ENCODE assay signal across 8 cellular contexts in the genomic region with DNA sequence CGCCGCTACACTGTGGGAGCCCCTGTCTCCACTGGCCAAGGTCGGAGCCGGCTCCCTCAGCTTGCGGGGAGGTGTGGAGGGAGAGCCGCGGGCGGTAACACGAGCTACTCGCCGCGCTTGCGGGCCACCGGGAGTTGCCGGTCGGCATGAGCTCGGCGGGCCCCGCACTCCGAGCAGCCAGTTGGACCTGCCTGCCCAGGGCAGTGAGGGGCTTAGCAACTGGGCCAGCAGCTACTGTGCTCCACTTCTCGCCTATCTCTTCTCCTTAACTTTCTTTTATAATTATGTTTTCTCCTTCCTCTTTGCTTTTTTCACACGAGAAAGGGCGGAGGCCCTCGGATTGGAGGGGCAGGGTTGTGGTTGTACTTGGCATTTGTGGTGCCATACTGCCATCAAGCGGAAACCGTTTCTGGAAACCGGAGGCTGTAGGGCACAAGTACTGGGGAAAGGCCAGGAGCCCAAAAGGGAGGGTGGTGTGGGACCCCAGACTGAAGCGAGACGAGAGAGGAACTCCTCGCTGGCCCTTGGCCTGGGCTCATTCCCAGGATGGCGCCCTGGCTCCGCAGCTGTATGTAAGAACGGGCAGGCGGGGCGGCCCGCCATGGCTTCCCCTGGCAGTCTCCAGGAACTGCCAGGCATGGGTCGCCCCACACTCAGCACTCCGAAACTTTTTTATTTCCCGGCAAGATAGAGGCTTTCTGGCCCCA. TPM values are rescaled to one million over a fixed set of nuclear protein-coding genes. Genes with fewer than 3 reads are reported as not detected.
DNase-seq lines count a peak whose midpoint lies in the region; ATAC-seq and TF ChIP-seq lines count a peak whose summit lies in the region.
"Not testable (repeated sequence)": the region's sequence is repeated elsewhere in the genome, so short reads cannot be mapped to it uniquely, and the experiment has no call there.

No MANE protein-coding gene starts in this region.

- 54% methylated on average over 5 of the region's 39 CpGs for WGBS in mammary epithelial cell (ENCODE audit: low coverage, missing lambda C conversion rate)

- not testable (repeated sequence) for H3K36me3 ChIP-seq in CD4-positive, alpha-beta memory T cell (ENCODE audit: insufficient read depth, low read length); mammary epithelial cell (ENCODE audit: insufficient read depth, low read length); right atrium auricular region
- peaks cover 0 to 12% (median 0%) of the 10 kb centered on the region in 3 experiments for H3K36me3 ChIP-seq in naive thymus-derived CD4-positive, alpha-beta T cell (ENCODE audit: control insufficient read depth in 2 of 3, insufficient read depth in 3 of 3, low read length in 3 of 3)

- CTCF ChIA-PET in CD4-positive, alpha-beta memory T cell (lab: Charles Lee; ENCODE audit: partially characterized antibody); mammary epithelial cell (lab: Charles Lee; ENCODE audit: low non-redundant PET): not testable (repeated sequence)
- CTCF ChIA-PET in naive thymus-derived CD4-positive, alpha-beta T cell (lab: Charles Lee), result interaction anchor here (0.6 kb wide), 1 partner anchor 199 kb away, joined by 4 read pairs; no protein-coding TSS in a partner anchor

- peak overlapping the region in 5 of 7 donors; percentile 27 to 91 (median 84) for H3K27ac Mint-ChIP-seq in CD4-positive, alpha-beta memory T cell
- H3K27ac Mint-ChIP-seq in naive thymus-derived CD4-positive, alpha-beta T cell, result peak overlapping the region in 4 of 9 donors; percentile 74 to 94 (median 94)

- peak overlapping the region; percentile 58 for H2AFZ ChIP-seq in mammary epithelial cell (ENCODE audit: low read depth, low read length)

- POLR2A ChIA-PET in CD4-positive, alpha-beta memory T cell (lab: Charles Lee; ENCODE audit: partially characterized antibody); naive thymus-derived CD4-positive, alpha-beta T cell (lab: Charles Lee): not testable (repeated sequence)

- peak in 4 of 5 donors; percentile 68 to 75 (median 72) for DNase-seq in CD4-positive, alpha-beta memory T cell
- DNase-seq in T follicular helper cell (ENCODE audit: low read depth) (peak; percentile 25), mammary epithelial cell (peak; percentile 32), right atrium auricular region (ENCODE audit: low spot score) (peak; percentile 54)
- peak in 5 of 9 donors; percentile 66 to 81 (median 71) for DNase-seq in naive thymus-derived CD4-positive, alpha-beta T cell
- DNase-seq in stimulated activated CD8-positive, alpha-beta memory T cell treated with anti-CD3 and anti-CD28 coated beads, Interleukin-12 subunit alpha, Interleukin-12 subunit beta, amount 100 ng/mL, for 4 hours (ENCODE audit: low read depth), result peak; percentile 18

- not testable (repeated sequence) for H3K79me2 ChIP-seq in mammary epithelial cell (ENCODE audit: insufficient read depth, low read length)

- dilution Hi-C loops in mammary epithelial cell (cut with HindIII; ENCODE audit: low sequenced_read_pairs), result not testable (repeated sequence)

- not testable (repeated sequence) for H4K20me1 ChIP-seq in mammary epithelial cell (ENCODE audit: insufficient read depth, low read length)

- not testable (repeated sequence) for H3K9me3 Mint-ChIP-seq in CD4-positive, alpha-beta memory T cell; naive thymus-derived CD4-positive, alpha-beta T cell

- H3K4me1 ChIP-seq in CD4-positive, alpha-beta memory T cell (ENCODE audit: insufficient read depth, low read length), result peaks cover 36% of the 10 kb centered on the region
- H3K4me1 ChIP-seq in mammary epithelial cell (ENCODE audit: insufficient read depth, low read length) (peaks cover 15% of the 10 kb centered on the region), right atrium auricular region (peaks cover 0 to 28% of the 10 kb centered on the region in 2 donors)
- peaks cover 19 to 30% of the 10 kb centered on the region in 2 donors for H3K4me1 ChIP-seq in naive thymus-derived CD4-positive, alpha-beta T cell (ENCODE audit: control insufficient read depth in 2 of 2, insufficient read depth in 2 of 2, low read length in 2 of 2)

- H3K4me3 Mint-ChIP-seq in CD4-positive, alpha-beta memory T cell, result peak overlapping the region in 6 of 8 donors; percentile 83 to 94 (median 88)
- peak overlapping the region in 5 of 10 donors; percentile 86 to 96 (median 92) for H3K4me3 Mint-ChIP-seq in naive thymus-derived CD4-positive, alpha-beta T cell

- not testable (repeated sequence) for H3K9me3 ChIP-seq in CD4-positive, alpha-beta memory T cell (ENCODE audit: control insufficient read depth in 1 of 2, low read length in 2 of 2); mammary epithelial cell (replicated peaks; ENCODE audit: insufficient read depth, low read length); right atrium auricular region; naive thymus-derived CD4-positive, alpha-beta T cell (ENCODE audit: control insufficient read depth in 2 of 3, low read length in 3 of 3)

- intact Hi-C loops in CD4-positive, alpha-beta memory T cell (cut with micrococcal nuclease); naive thymus-derived CD4-positive, alpha-beta T cell (cut with micrococcal nuclease): not testable (repeated sequence)
- intact Hi-C loops in mammary epithelial cell (cut with micrococcal nuclease), result loop anchor here (10.0 kb wide), 1 partner anchor 807 kb away; no protein-coding TSS in a partner anchor

- not testable (repeated sequence) for H3K27me3 ChIP-seq in CD4-positive, alpha-beta memory T cell (ENCODE audit: insufficient read depth, low read length); mammary epithelial cell (ENCODE audit: insufficient read depth, low read length); right atrium auricular region; naive thymus-derived CD4-positive, alpha-beta T cell (ENCODE audit: control insufficient read depth in 2 of 2, insufficient read depth in 2 of 2, low read length in 2 of 2)

- H3K4me1 Mint-ChIP-seq in CD4-positive, alpha-beta memory T cell, result peaks cover 26 to 45% (median 32%) of the 10 kb centered on the region in 4 donors
- H3K4me1 Mint-ChIP-seq in naive thymus-derived CD4-positive, alpha-beta T cell, result peaks cover 20 to 45% (median 34%) of the 10 kb centered on the region in 7 donors

- peak overlapping the region; percentile 84 for H3K4me2 ChIP-seq in mammary epithelial cell (ENCODE audit: insufficient read depth, low read depth, low read length)

- H3K9ac ChIP-seq in mammary epithelial cell (ENCODE audit: insufficient read depth, low read length), result not testable (repeated sequence)

- BruUV-seq in mammary epithelial cell (replicated peaks; lab: Mats Ljungman, UMichigan), result not testable (repeated sequence)

- not testable (repeated sequence) for TF ChIP-seq CTCF in mammary epithelial cell (conservative IDR thresholded peaks at IDR 0.05 in 1 of 2, IDR thresholded peaks at IDR 0.05 in 1 of 2; ENCODE audit: extremely low read depth in 1 of 2, insufficient read depth in 1 of 2, low read depth in 1 of 2, low read length in 2 of 2); right atrium auricular region (IDR thresholded peaks at IDR 0.05)

- in situ Hi-C loops in mammary epithelial cell (cut with MboI; ENCODE audit: low sequenced_read_pairs in 2 of 2), result not testable (repeated sequence)

- peak; percentile 33 for ATAC-seq in GM19351 (IDR thresholded peaks at IDR 0.05; ENCODE audit: unreplicated experiment)
- peak; percentile 31 for ATAC-seq in HG03064 (IDR thresholded peaks at IDR 0.05; ENCODE audit: low read depth, unreplicated experiment)
- ATAC-seq in naive thymus-derived CD4-positive, alpha-beta T cell, result not testable (repeated sequence)

- H3K27ac ChIP-seq in CD4-positive, alpha-beta memory T cell (ENCODE audit: low read depth, low read length); mammary epithelial cell (ENCODE audit: insufficient read depth, low read depth, low read length): not testable (repeated sequence)
- H3K27ac ChIP-seq in right atrium auricular region, result peak overlapping the region; percentile 31 to 57
- H3K27ac ChIP-seq in naive thymus-derived CD4-positive, alpha-beta T cell (ENCODE audit: low read depth, low read length), result peak overlapping the region; percentile 32

- H3K36me3 Mint-ChIP-seq in CD4-positive, alpha-beta memory T cell; naive thymus-derived CD4-positive, alpha-beta T cell: not testable (repeated sequence)

- not testable (repeated sequence) for H3K27me3 Mint-ChIP-seq in CD4-positive, alpha-beta memory T cell; naive thymus-derived CD4-positive, alpha-beta T cell

- H3K4me3 ChIP-seq in CD4-positive, alpha-beta memory T cell (ENCODE audit: low read length in 2 of 2); naive thymus-derived CD4-positive, alpha-beta T cell (ENCODE audit: low read length): not testable (repeated sequence)
- H3K4me3 ChIP-seq in mammary epithelial cell (replicated peaks in 1 of 3; ENCODE audit: insufficient read depth in 1 of 3, low read depth in 2 of 3, low read length in 3 of 3) (peak overlapping the region; percentile 42 to 56 (median 45)), right atrium auricular region (peak overlapping the region; percentile 51 to 59)

RNA-seq across cellular contexts. Expression of a gene that starts 38.5 kb away (rescaled TPM):
- total RNA-seq in CD4-positive, alpha-beta memory T cell, result 10 to 100 TPM; 29.3 to 34.3 TPM
- 10 to 100 TPM; 70.1 to 75.7 TPM for polyA plus RNA-seq in CD4-positive, alpha-beta memory T cell
- 10 to 100 TPM; 12.5 to 54.3 TPM for total RNA-seq in mammary epithelial cell
- polyA plus RNA-seq in mammary epithelial cell, result 37.9 TPM
- 39.8 TPM for polyA minus RNA-seq in mammary epithelial cell
- total RNA-seq in right atrium auricular region, result 10 to 100 TPM in 1 of 2 donors, 1 to 10 TPM in 1; 7.8 to 15.8 TPM
- total RNA-seq in naive thymus-derived CD4-positive, alpha-beta T cell, result 10 to 100 TPM; 24.9 to 45.8 (median 31.7) TPM
- polyA plus RNA-seq in naive thymus-derived CD4-positive, alpha-beta T cell, result 10 to 100 TPM; 56.5 to 91.5 TPM

Comparison
In these comparisons a context has a peak if more than half of its experiments do, and no peak if none do; other contexts are left out.
1. DNase-seq: peak in every context shown above with its lines; median percentile 72 in CD4-positive, alpha-beta memory T cell; 71 in naive thymus-derived CD4-positive, alpha-beta T cell; 54 in right atrium auricular region; 32 in mammary epithelial cell; 25 in T follicular helper cell; 18 in stimulated activated CD8-positive, alpha-beta memory T cell treated with anti-CD3 and anti-CD28 coated beads, Interleukin-12 subunit alpha, Interleukin-12 subunit beta, amount 100 ng/mL, for 4 hours.